Comparison of ENCODE assay signal across 1 cellular context in genomic region chr2:67240507-67240906, GRCh38.
TF ChIP-seq lines count a peak whose summit lies in the region.

No MANE protein-coding gene starts in this region.

TF ChIP-seq in HepG2, 621 proteins besides CTCF, POLR2A, EP300 and RAD21 (continued from another document):
- TF ChIP-seq, protein P1, sequence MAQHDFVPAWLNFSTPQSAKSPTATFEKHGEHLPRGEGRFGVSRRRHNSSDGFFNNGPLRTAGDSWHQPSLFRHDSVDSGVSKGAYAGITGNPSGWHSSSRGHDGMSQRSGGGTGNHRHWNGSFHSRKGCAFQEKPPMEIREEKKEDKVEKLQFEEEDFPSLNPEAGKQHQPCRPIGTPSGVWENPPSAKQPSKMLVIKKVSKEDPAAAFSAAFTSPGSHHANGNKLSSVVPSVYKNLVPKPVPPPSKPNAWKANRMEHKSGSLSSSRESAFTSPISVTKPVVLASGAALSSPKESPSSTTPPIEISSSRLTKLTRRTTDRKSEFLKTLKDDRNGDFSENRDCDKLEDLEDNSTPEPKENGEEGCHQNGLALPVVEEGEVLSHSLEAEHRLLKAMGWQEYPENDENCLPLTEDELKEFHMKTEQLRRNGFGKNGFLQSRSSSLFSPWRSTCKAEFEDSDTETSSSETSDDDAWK (CRISPR knock-in tag; IDR thresholded peaks at IDR 0.05): no peak
- TF ChIP-seq ZNF839 (CRISPR knock-in tag; IDR thresholded peaks at IDR 0.05; ENCODE audit: borderline replicate concordance): no peak
- no peak for TF ChIP-seq REXO4 (CRISPR knock-in tag; IDR thresholded peaks at IDR 0.05; ENCODE audit: borderline replicate concordance)
- no peak for TF ChIP-seq IKZF5 (CRISPR knock-in tag; IDR thresholded peaks at IDR 0.05)
- TF ChIP-seq, protein P2, sequence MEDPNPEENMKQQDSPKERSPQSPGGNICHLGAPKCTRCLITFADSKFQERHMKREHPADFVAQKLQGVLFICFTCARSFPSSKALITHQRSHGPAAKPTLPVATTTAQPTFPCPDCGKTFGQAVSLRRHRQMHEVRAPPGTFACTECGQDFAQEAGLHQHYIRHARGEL (CRISPR knock-in tag; IDR thresholded peaks at IDR 0.05): no peak
- TF ChIP-seq ISL2 (CRISPR knock-in tag; IDR thresholded peaks at IDR 0.05): no peak
TF ChIP-seq in HepG2: peak in this region for 3.
